Comparison of ENCODE assay signal across 2 cellular contexts in the genomic region with DNA sequence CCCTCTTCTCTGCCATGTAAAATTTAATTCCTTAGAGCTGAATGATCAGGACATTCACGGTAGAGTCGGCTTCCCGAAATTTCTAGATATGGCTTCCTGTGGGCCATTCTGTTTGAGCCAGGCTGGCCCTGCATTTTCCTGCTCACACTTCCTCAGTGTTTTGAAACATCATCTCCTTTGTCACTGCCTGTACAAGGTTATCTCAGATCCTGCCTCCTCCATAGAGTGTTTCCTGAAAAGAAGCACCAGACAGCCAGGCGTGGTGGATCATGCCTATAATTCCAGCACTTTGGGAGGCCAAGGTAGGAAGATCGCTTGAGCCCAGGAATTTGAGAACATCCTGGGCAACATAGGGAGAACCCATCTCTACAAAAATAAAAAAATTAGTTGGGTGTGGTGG.
TF ChIP-seq lines count a peak whose summit lies in the region.

No MANE protein-coding gene starts in this region.

TF ChIP-seq in liver, 16 proteins besides CTCF, POLR2A, EP300 and RAD21:
- TF ChIP-seq FOXA1 (IDR thresholded peaks at IDR 0.05): no peak
- TF ChIP-seq, protein P1, sequence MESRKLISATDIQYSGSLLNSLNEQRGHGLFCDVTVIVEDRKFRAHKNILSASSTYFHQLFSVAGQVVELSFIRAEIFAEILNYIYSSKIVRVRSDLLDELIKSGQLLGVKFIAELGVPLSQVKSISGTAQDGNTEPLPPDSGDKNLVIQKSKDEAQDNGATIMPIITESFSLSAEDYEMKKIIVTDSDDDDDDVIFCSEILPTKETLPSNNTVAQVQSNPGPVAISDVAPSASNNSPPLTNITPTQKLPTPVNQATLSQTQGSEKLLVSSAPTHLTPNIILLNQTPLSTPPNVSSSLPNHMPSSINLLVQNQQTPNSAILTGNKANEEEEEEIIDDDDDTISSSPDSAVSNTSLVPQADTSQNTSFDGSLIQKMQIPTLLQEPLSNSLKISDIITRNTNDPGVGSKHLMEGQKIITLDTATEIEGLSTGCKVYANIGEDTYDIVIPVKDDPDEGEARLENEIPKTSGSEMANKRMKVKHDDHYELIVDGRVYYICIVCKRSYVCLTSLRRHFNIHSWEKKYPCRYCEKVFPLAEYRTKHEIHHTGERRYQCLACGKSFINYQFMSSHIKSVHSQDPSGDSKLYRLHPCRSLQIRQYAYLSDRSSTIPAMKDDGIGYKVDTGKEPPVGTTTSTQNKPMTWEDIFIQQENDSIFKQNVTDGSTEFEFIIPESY (IDR thresholded peaks at IDR 0.05): no peak
- no peak for TF ChIP-seq RXRA (IDR thresholded peaks at IDR 0.05)
- peak; percentile 74 for TF ChIP-seq NR2F2 (IDR thresholded peaks at IDR 0.05)
- peak; percentile 24 for TF ChIP-seq SP1 (IDR thresholded peaks at IDR 0.05)
- TF ChIP-seq, protein P2, sequence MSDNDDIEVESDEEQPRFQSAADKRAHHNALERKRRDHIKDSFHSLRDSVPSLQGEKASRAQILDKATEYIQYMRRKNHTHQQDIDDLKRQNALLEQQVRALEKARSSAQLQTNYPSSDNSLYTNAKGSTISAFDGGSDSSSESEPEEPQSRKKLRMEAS (IDR thresholded peaks at IDR 0.05): no peak
- TF ChIP-seq YY1 (IDR thresholded peaks at IDR 0.05): no peak
- no peak for TF ChIP-seq FOXA2 (IDR thresholded peaks at IDR 0.05)
- no peak for TF ChIP-seq HNF4G (IDR thresholded peaks at IDR 0.05)
- no peak for TF ChIP-seq REST (IDR thresholded peaks at IDR 0.05)

TF ChIP-seq in HepG2, 621 proteins besides CTCF, POLR2A, EP300 and RAD21:
- TF ChIP-seq, protein P3, sequence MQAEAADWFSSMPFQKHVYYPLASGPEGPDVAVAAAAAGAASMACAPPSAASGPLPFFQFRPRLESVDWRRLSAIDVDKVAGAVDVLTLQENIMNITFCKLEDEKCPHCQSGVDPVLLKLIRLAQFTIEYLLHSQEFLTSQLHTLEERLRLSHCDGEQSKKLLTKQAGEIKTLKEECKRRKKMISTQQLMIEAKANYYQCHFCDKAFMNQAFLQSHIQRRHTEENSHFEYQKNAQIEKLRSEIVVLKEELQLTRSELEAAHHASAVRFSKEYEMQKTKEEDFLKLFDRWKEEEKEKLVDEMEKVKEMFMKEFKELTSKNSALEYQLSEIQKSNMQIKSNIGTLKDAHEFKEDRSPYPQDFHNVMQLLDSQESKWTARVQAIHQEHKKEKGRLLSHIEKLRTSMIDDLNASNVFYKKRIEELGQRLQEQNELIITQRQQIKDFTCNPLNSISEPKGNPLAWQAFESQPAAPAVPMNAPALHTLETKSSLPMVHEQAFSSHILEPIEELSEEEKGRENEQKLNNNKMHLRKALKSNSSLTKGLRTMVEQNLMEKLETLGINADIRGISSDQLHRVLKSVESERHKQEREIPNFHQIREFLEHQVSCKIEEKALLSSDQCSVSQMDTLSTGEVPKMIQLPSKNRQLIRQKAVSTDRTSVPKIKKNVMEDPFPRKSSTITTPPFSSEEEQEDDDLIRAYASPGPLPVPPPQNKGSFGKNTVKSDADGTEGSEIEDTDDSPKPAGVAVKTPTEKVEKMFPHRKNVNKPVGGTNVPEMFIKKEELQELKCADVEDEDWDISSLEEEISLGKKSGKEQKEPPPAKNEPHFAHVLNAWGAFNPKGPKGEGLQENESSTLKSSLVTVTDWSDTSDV (CRISPR knock-in tag; IDR thresholded peaks at IDR 0.05): no peak
- no peak for TF ChIP-seq SP4 (CRISPR knock-in tag; IDR thresholded peaks at IDR 0.05)
- TF ChIP-seq ZSCAN5A (CRISPR knock-in tag; IDR thresholded peaks at IDR 0.05; ENCODE audit: borderline replicate concordance): no peak
- TF ChIP-seq HNRNPUL1 (IDR thresholded peaks at IDR 0.05; ENCODE audit: low read depth, low read length): no peak
